Comparison of ENCODE assay signal across 16 cellular contexts in the genomic region with DNA sequence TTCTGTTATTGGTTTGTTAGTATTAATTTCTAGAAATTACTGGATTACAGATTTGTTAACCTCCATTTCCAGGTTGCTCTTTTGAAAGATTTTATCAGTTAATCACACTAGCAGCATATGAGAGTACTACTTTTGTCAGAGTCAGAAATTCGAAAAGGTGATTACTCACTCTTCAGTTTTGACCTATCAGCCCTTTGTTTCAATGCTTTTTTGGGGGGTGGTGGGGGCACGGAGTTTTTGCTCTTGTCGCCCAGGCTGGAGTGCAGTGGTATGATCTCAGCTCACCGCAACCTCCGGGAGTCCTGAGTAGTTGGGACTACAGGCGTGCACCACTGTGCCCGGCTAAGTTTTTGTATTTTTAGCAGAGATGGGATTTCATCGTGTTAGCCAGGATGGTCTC.
"Had no signal": no experiment of that assay in that cellular context is flagged by ENCODE, and none has a peak within 500 bp of the region (broad histone marks: within the 10 kb centered on the region; RNA-seq: fewer than 3 reads in every experiment).

No MANE protein-coding gene starts in this region.

- H3K27me3 Mint-ChIP-seq: activated naive CD4-positive, alpha-beta T cell treated with anti-CD3 and anti-CD28 coated beads, Interleukin-2, amount 10 ng/mL, durations not matched to agents 7 days and 5 days; memory B cell; natural killer cell treated with Interleukin-12 subunit alpha and Interleukin-12 subunit beta and Interleukin-15 and Interleukin-18, amount 100 ng/mL, for 72 hours; T-cell; type B pancreatic cell had no signal

- H3K4me3 Mint-ChIP-seq: activated naive CD4-positive, alpha-beta T cell treated with anti-CD3 and anti-CD28 coated beads, Interleukin-2, amount 10 ng/mL, durations not matched to agents 7 days and 5 days; memory B cell; natural killer cell treated with Interleukin-12 subunit alpha and Interleukin-12 subunit beta and Interleukin-15 and Interleukin-18, amount 100 ng/mL, for 72 hours; T-cell; type B pancreatic cell had no signal

- H3K36me3 Mint-ChIP-seq: natural killer cell treated with Interleukin-12 subunit alpha and Interleukin-12 subunit beta and Interleukin-15 and Interleukin-18, amount 100 ng/mL, for 72 hours had no signal

- DNase-seq: activated CD4-positive, alpha-beta T cell treated with anti-CD3 and anti-CD28 coated beads for 4 hours; activated effector memory CD4-positive, alpha-beta T cell treated with Interleukin-2 at 50 U/mL for 16 hours; activated naive CD4-positive, alpha-beta T cell treated with anti-CD3 and anti-CD28 coated beads, Interleukin-2, amount 10 ng/mL, durations not matched to agents 7 days and 5 days; anterior cingulate cortex; body of pancreas; cortex of kidney; heart right ventricle; islet precursor cell; left colon; spleen; stimulated activated CD4-positive, alpha-beta T cell treated with anti-CD3 and anti-CD28 coated beads, Interleukin-4, amount 100 ng/mL, for 4 hours; T-cell; WERI-Rb-1 had no signal

- H3K27ac Mint-ChIP-seq: activated naive CD4-positive, alpha-beta T cell treated with anti-CD3 and anti-CD28 coated beads, Interleukin-2, amount 10 ng/mL, durations not matched to agents 7 days and 5 days; memory B cell; natural killer cell treated with Interleukin-12 subunit alpha and Interleukin-12 subunit beta and Interleukin-15 and Interleukin-18, amount 100 ng/mL, for 72 hours; T-cell; type B pancreatic cell had no signal

- ATAC-seq: body of pancreas, heart right ventricle, left colon, T-cell had no signal

- H3K9me3 Mint-ChIP-seq: activated naive CD4-positive, alpha-beta T cell treated with anti-CD3 and anti-CD28 coated beads, Interleukin-2, amount 10 ng/mL, durations not matched to agents 7 days and 5 days; memory B cell; natural killer cell treated with Interleukin-12 subunit alpha and Interleukin-12 subunit beta and Interleukin-15 and Interleukin-18, amount 100 ng/mL, for 72 hours; T-cell had no signal
